9 cellular contexts compared by ENCODE assay signal in genomic region chr3:4830586-4830914, GRCh38.
DNase-seq lines count a peak whose midpoint lies in the region; FAIRE-seq and TF ChIP-seq lines count a peak whose summit lies in the region.
"Had no signal": no experiment of that assay in that cellular context is flagged by ENCODE, and none has a peak within 500 bp of the region (broad histone marks: within the 10 kb centered on the region; RNA-seq: fewer than 3 reads in every experiment).

No MANE protein-coding gene starts in this region.

- no peak for FAIRE-seq in RCC 7860 (lab: Jason Lieb, UNC)

- no peaks in the 10 kb centered on the region for H3K79me2 ChIP-seq in mammary epithelial cell (ENCODE audit: insufficient read depth, low read length)

- H3K4me3 Mint-ChIP-seq in IgD-negative memory B cell, result peak overlapping the region; percentile 12 to 88 (median 70)
- peak overlapping the region in 2 of 3 experiments; percentile 55 to 77 for H3K4me3 Mint-ChIP-seq in nephron

- peaks cover 46% of the 10 kb centered on the region for H3K4me1 ChIP-seq in mammary epithelial cell (ENCODE audit: insufficient read depth, low read length)

- TF ChIP-seq CTCF in AG09309 (IDR thresholded peaks at IDR 0.05; ENCODE audit: control insufficient read depth, insufficient read depth, low read depth, low read length, missing control alignments) (no peak), mammary epithelial cell (conservative IDR thresholded peaks at IDR 0.05 in 1 of 2, IDR thresholded peaks at IDR 0.05 in 1 of 2; ENCODE audit: extremely low read depth in 1 of 2, insufficient read depth in 1 of 2, low read depth in 1 of 2, low read length in 2 of 2) (no peak), nephron (IDR thresholded peaks at IDR 0.05; ENCODE audit: unreplicated experiment in 3 of 3) (no peak)

- intact Hi-C loops in mammary epithelial cell (cut with micrococcal nuclease), result loop anchor here (2.0 kb wide), 1 partner anchor 150 kb away; no protein-coding TSS in a partner anchor

- H3K4me3 ChIP-seq in AG09309 (ENCODE audit: control insufficient read depth, low read depth, low read length), result peak overlapping the region; percentile 10; the same call in 1 of the 2 replicates
- H3K4me3 ChIP-seq in mammary epithelial cell (replicated peaks in 1 of 3; ENCODE audit: insufficient read depth in 1 of 3, low read depth in 2 of 3, low read length in 3 of 3), result peak overlapping the region in 1 of 3 experiments; percentile 4

- H3K36me3 Mint-ChIP-seq in IgD-negative memory B cell (peaks cover 8% of the 10 kb centered on the region), nephron (ENCODE audit: low read depth) (peaks cover 48% of the 10 kb centered on the region)

- DNase-seq in AG09309 (ENCODE audit: low read depth) (no peak), mammary epithelial cell (no peak), NCI-H226 (no peak), RCC 7860 (ENCODE audit: low spot score) (no peak), activated gamma-delta T cell (lab: John Stamatoyannopoulos, UW) (no peak), T1000 (lab: John Stamatoyannopoulos, UW) (no peak)
- DNase-seq: DMS79 treated with DMSO at 0.1 percent for 48 hours had no signal

- WGBS in mammary epithelial cell (ENCODE audit: low coverage, missing lambda C conversion rate), result 94% methylated on average over 5 of the region's 5 CpGs

- no peaks in the 10 kb centered on the region for H3K27me3 ChIP-seq in mammary epithelial cell (ENCODE audit: insufficient read depth, low read length)

- no peaks in the 10 kb centered on the region for H3K9me3 ChIP-seq in mammary epithelial cell (replicated peaks; ENCODE audit: insufficient read depth, low read length)

- H3K27me3 Mint-ChIP-seq in IgD-negative memory B cell, result peaks cover 2% of the 10 kb centered on the region
- H3K27me3 Mint-ChIP-seq in nephron (ENCODE audit: low read depth), result no peaks in the 10 kb centered on the region

- H3K9me3 Mint-ChIP-seq in IgD-negative memory B cell (no peaks in the 10 kb centered on the region), nephron (no peaks in the 10 kb centered on the region)

- no peak overlapping the region for H3K9ac ChIP-seq in mammary epithelial cell (ENCODE audit: insufficient read depth, low read length)

- H3K27ac ChIP-seq in mammary epithelial cell (ENCODE audit: insufficient read depth, low read depth, low read length), result peak overlapping the region; percentile 70

- no peaks in the 10 kb centered on the region for H4K20me1 ChIP-seq in mammary epithelial cell (ENCODE audit: insufficient read depth, low read length)

- H3K27ac Mint-ChIP-seq in IgD-negative memory B cell, result peak overlapping the region; percentile 46 to 95 (median 71)
- H3K27ac Mint-ChIP-seq in nephron, result peak overlapping the region; percentile 96 to 98 (median 97)

- H3K4me2 ChIP-seq in mammary epithelial cell (ENCODE audit: insufficient read depth, low read depth, low read length), result peak overlapping the region; percentile 64

- H3K36me3 ChIP-seq in mammary epithelial cell (ENCODE audit: insufficient read depth, low read length), result no peaks in the 10 kb centered on the region

- peak overlapping the region; percentile 82 for H2AFZ ChIP-seq in mammary epithelial cell (ENCODE audit: low read depth, low read length)

- in situ Hi-C loops in mammary epithelial cell (cut with MboI; ENCODE audit: low sequenced_read_pairs in 2 of 2), result no loop called here

- CTCF ChIA-PET in mammary epithelial cell (lab: Charles Lee; ENCODE audit: low non-redundant PET), result interaction anchor here (0.6 kb wide), 1 partner anchor 146 kb away, joined by 4 read pairs; no protein-coding TSS in a partner anchor

- peaks cover 41 to 65% (median 55%) of the 10 kb centered on the region in 3 donors for H3K4me1 Mint-ChIP-seq in IgD-negative memory B cell
- H3K4me1 Mint-ChIP-seq in nephron, result peaks cover 64% of the 10 kb centered on the region

- dilution Hi-C loops in mammary epithelial cell (cut with HindIII; ENCODE audit: low sequenced_read_pairs), result no loop called here

- BruUV-seq in mammary epithelial cell (replicated peaks; lab: Mats Ljungman, UMichigan), result TSS peak; percentile 77
